Comparison of ENCODE assay signal across 8 cellular contexts in genomic region chr14:34059037-34059924, GRCh38.
DNase-seq lines count a peak whose midpoint lies in the region; ATAC-seq lines count a peak whose summit lies in the region.

No MANE protein-coding gene starts in this region.

- peaks cover 9% of the 10 kb centered on the region for H3K4me1 Mint-ChIP-seq in activated naive CD8-positive, alpha-beta T cell treated with anti-CD3 and anti-CD28 coated beads for 36 hours
- peaks cover 0 to 9% of the 10 kb centered on the region in 2 donors for H3K4me1 Mint-ChIP-seq in immature natural killer cell
- H3K4me1 Mint-ChIP-seq in stimulated activated memory B cell treated with anti-CD40 and anti-IgM and Interleukin-4, amounts not matched to agents 10 μg/mL and 1 μg/mL and 100 μg/mL, for 72 hours: peaks cover 7% of the 10 kb centered on the region

- no peak for ATAC-seq in stimulated activated memory B cell treated with anti-CD40 and anti-IgM and Interleukin-4, amounts not matched to agents 10 μg/mL and 1 μg/mL and 100 μg/mL, for 72 hours
- no peak for ATAC-seq in HG03457 (IDR thresholded peaks at IDR 0.05; ENCODE audit: unreplicated experiment)

- H3K27ac Mint-ChIP-seq in activated naive CD8-positive, alpha-beta T cell treated with anti-CD3 and anti-CD28 coated beads for 36 hours: no peak overlapping the region
- no peak overlapping the region for H3K27ac Mint-ChIP-seq in immature natural killer cell
- H3K27ac Mint-ChIP-seq in stimulated activated memory B cell treated with anti-CD40 and anti-IgM and Interleukin-4, amounts not matched to agents 10 μg/mL and 1 μg/mL and 100 μg/mL, for 72 hours: no peak overlapping the region

- peak; percentile 54 for DNase-seq in DMS79 treated with DMSO at 0.1 percent for 48 hours (lab: John Stamatoyannopoulos, UW)
- DNase-seq in DMS79 (lab: John Stamatoyannopoulos, UW): no peak
- no peak for DNase-seq in activated naive CD8-positive, alpha-beta T cell treated with anti-CD3 and anti-CD28 coated beads for 36 hours
- no peak for DNase-seq in immature natural killer cell
- no peak for DNase-seq in putamen (ENCODE audit: low spot score)
- no peak for DNase-seq in NCI-H1694 treated with DMSO at 0.1 percent for 48 hours (lab: John Stamatoyannopoulos, UW)

- H3K9me3 Mint-ChIP-seq in activated naive CD8-positive, alpha-beta T cell treated with anti-CD3 and anti-CD28 coated beads for 36 hours: no peaks in the 10 kb centered on the region
- peaks cover 0 to 3% (median 0%) of the 10 kb centered on the region in 6 donors for H3K9me3 Mint-ChIP-seq in immature natural killer cell
- no peaks in the 10 kb centered on the region for H3K9me3 Mint-ChIP-seq in stimulated activated memory B cell treated with anti-CD40 and anti-IgM and Interleukin-4, amounts not matched to agents 10 μg/mL and 1 μg/mL and 100 μg/mL, for 72 hours

- no peaks in the 10 kb centered on the region for H3K36me3 Mint-ChIP-seq in activated naive CD8-positive, alpha-beta T cell treated with anti-CD3 and anti-CD28 coated beads for 36 hours
- H3K36me3 Mint-ChIP-seq in immature natural killer cell: no peaks in the 10 kb centered on the region
- H3K36me3 Mint-ChIP-seq in stimulated activated memory B cell treated with anti-CD40 and anti-IgM and Interleukin-4, amounts not matched to agents 10 μg/mL and 1 μg/mL and 100 μg/mL, for 72 hours: no peaks in the 10 kb centered on the region

- peaks cover 28% of the 10 kb centered on the region for H3K27me3 Mint-ChIP-seq in activated naive CD8-positive, alpha-beta T cell treated with anti-CD3 and anti-CD28 coated beads for 36 hours
- no peaks in the 10 kb centered on the region for H3K27me3 Mint-ChIP-seq in immature natural killer cell (ENCODE audit: low read depth in 3 of 3)
- peaks cover 26% of the 10 kb centered on the region for H3K27me3 Mint-ChIP-seq in stimulated activated memory B cell treated with anti-CD40 and anti-IgM and Interleukin-4, amounts not matched to agents 10 μg/mL and 1 μg/mL and 100 μg/mL, for 72 hours

- peak overlapping the region; percentile 69 for H3K4me3 Mint-ChIP-seq in activated naive CD8-positive, alpha-beta T cell treated with anti-CD3 and anti-CD28 coated beads for 36 hours
- H3K4me3 Mint-ChIP-seq in immature natural killer cell: peak overlapping the region; percentile 59 to 75 (median 70)
- H3K4me3 Mint-ChIP-seq in stimulated activated memory B cell treated with anti-CD40 and anti-IgM and Interleukin-4, amounts not matched to agents 10 μg/mL and 1 μg/mL and 100 μg/mL, for 72 hours: peak overlapping the region; percentile 23
